ENCODE assay signal across 1 cellular context in genomic region chr19:42396542-42397314, GRCh38.
TF ChIP-seq lines count a peak whose summit lies in the region.

No MANE protein-coding gene starts in this region.

TF ChIP-seq in K562, 482 proteins besides CTCF, POLR2A, EP300 and RAD21 (continued from another document and continues in another):
- TF ChIP-seq KHSRP (IDR thresholded peaks at IDR 0.05) = no peak
- no peak for TF ChIP-seq MTA2 (IDR thresholded peaks at IDR 0.05; ENCODE audit: low read depth)
- TF ChIP-seq PHB (CRISPR knock-in tag; IDR thresholded peaks at IDR 0.05) = 0 out of 2 replicates have a peak, but pooled peaks have one; percentile 46
- 0 out of 2 replicates have a peak, but pooled peaks have one; percentile 2 for TF ChIP-seq DEAF1 (CRISPR knock-in tag; IDR thresholded peaks at IDR 0.05)
- TF ChIP-seq HDAC2 (IDR thresholded peaks at IDR 0.05) = peak; percentile 21; the same call in 1 of the 2 replicates
- TF ChIP-seq NELFE (IDR thresholded peaks at IDR 0.05; ENCODE audit: insufficient read depth, insufficient read length) = no peak
- TF ChIP-seq ZNF707 (CRISPR knock-in tag; conservative IDR thresholded peaks at IDR 0.05) = no peak
- TF ChIP-seq KDM5B (IDR thresholded peaks at IDR 0.05; ENCODE audit: insufficient replicate concordance, low read depth, low read length) = peak; percentile 94
- peak; percentile 16; the same call in 1 of the 2 replicates for TF ChIP-seq ZBTB9 (CRISPR knock-in tag; IDR thresholded peaks at IDR 0.05)
- TF ChIP-seq E2F1 (CRISPR knock-in tag; IDR thresholded peaks at IDR 0.05) = 0 out of 2 replicates have a peak, but pooled peaks have one; percentile 46
- TF ChIP-seq L3MBTL2 (IDR thresholded peaks at IDR 0.05) = peak; percentile 71
- no peak for TF ChIP-seq SAFB (IDR thresholded peaks at IDR 0.05; ENCODE audit: borderline replicate concordance, low read depth, low read length)
- TF ChIP-seq NR1H2 (CRISPR knock-in tag; IDR thresholded peaks at IDR 0.05) = no peak; the same call in 1 of the 2 replicates
- TF ChIP-seq POLR2G (IDR thresholded peaks at IDR 0.05; ENCODE audit: low read depth, low read length) = peak; percentile 91
- TF ChIP-seq ZFPM2 (CRISPR knock-in tag; IDR thresholded peaks at IDR 0.05) = no peak
- TF ChIP-seq PCBP1 (IDR thresholded peaks at IDR 0.05; ENCODE audit: low read depth, low read length, poor library complexity, severe bottlenecking) = no peak
- TF ChIP-seq EWSR1 (IDR thresholded peaks at IDR 0.05; ENCODE audit: borderline replicate concordance, low read depth, partially characterized antibody) = no peak
- TF ChIP-seq REST (CRISPR knock-in tag; IDR thresholded peaks at IDR 0.05; ENCODE audit: low read depth) = no peak
- 0 out of 2 replicates have a peak, but pooled peaks have one; percentile 48 for TF ChIP-seq XRCC5 (IDR thresholded peaks at IDR 0.05; ENCODE audit: low read depth, low read length)
- TF ChIP-seq HDAC6 (IDR thresholded peaks at IDR 0.05; ENCODE audit: low read depth, low read length) = no peak
- TF ChIP-seq POLR2AphosphoS5 (IDR thresholded peaks at IDR 0.05; ENCODE audit: control insufficient read depth, insufficient read depth, low read depth, low read length) = peak; percentile 70
- TF ChIP-seq ETS2 (tag; IDR thresholded peaks at IDR 0.05; ENCODE audit: borderline replicate concordance, poor library complexity, severe bottlenecking) = no peak
- peak; percentile 16; the same call in 1 of the 2 replicates for TF ChIP-seq RB1 (IDR thresholded peaks at IDR 0.05; ENCODE audit: low read depth)
- no peak for TF ChIP-seq ZFP30 (CRISPR knock-in tag; IDR thresholded peaks at IDR 0.05; ENCODE audit: borderline replicate concordance)
- no peak for TF ChIP-seq BCLAF1 (IDR thresholded peaks at IDR 0.05; ENCODE audit: borderline replicate concordance in 1 of 2, control insufficient read depth in 1 of 2, low read depth in 2 of 2, low read length in 1 of 2)
- TF ChIP-seq SMAD4 (CRISPR knock-in tag; conservative IDR thresholded peaks at IDR 0.05) = peak; percentile 60; the same call in 1 of the 2 replicates
- no peak for TF ChIP-seq ZNF445 (CRISPR knock-in tag; IDR thresholded peaks at IDR 0.05; ENCODE audit: low read depth)
- no peak for TF ChIP-seq ZNF239 (CRISPR knock-in tag; IDR thresholded peaks at IDR 0.05)
- no peak for TF ChIP-seq ZNF12 (CRISPR knock-in tag; IDR thresholded peaks at IDR 0.05)
- peak; percentile 62 for TF ChIP-seq ZBTB12 (CRISPR knock-in tag; IDR thresholded peaks at IDR 0.05)
- no peak for TF ChIP-seq ZNF740 (CRISPR knock-in tag; IDR thresholded peaks at IDR 0.05)
- TF ChIP-seq ZNF740 (tag; IDR thresholded peaks at IDR 0.05) = no peak
- peak; percentile 97 for TF ChIP-seq PHF8 (IDR thresholded peaks at IDR 0.05; ENCODE audit: borderline replicate concordance, low read length)
- TF ChIP-seq ELF1 (tag; IDR thresholded peaks at IDR 0.05) = peak; percentile 75
- no peak for TF ChIP-seq GTF2F1 (IDR thresholded peaks at IDR 0.05; ENCODE audit: low read depth, low read length)
- TF ChIP-seq NFYB (IDR thresholded peaks at IDR 0.05; ENCODE audit: extremely low read depth, insufficient read length) = peak; percentile 94
- TF ChIP-seq HLTF (IDR thresholded peaks at IDR 0.05) = no peak
- no peak for TF ChIP-seq GATAD2B (IDR thresholded peaks at IDR 0.05; ENCODE audit: borderline replicate concordance)
- TF ChIP-seq TFAP4 (CRISPR knock-in tag; IDR thresholded peaks at IDR 0.05; ENCODE audit: borderline replicate concordance) = peak; percentile 53; the same call in 1 of the 2 replicates
- TF ChIP-seq ZNF76 (CRISPR knock-in tag; IDR thresholded peaks at IDR 0.05; ENCODE audit: borderline replicate concordance) = peak; percentile 52; the same call in 1 of the 2 replicates
- TF ChIP-seq FOSL1 (tag; conservative IDR thresholded peaks at IDR 0.05) = 0 out of 2 replicates have a peak, but pooled peaks have one; percentile 8
- TF ChIP-seq NKRF (IDR thresholded peaks at IDR 0.05; ENCODE audit: borderline replicate concordance) = 0 out of 2 replicates have a peak, but pooled peaks have one; percentile 52
- TF ChIP-seq NFRKB (IDR thresholded peaks at IDR 0.05; ENCODE audit: low read depth) = peak; percentile 64; the same call in 1 of the 2 replicates
- TF ChIP-seq ZNF23 (CRISPR knock-in tag; IDR thresholded peaks at IDR 0.05) = no peak
- no peak for TF ChIP-seq ZNF766 (CRISPR knock-in tag; conservative IDR thresholded peaks at IDR 0.05)
- no peak for TF ChIP-seq CCNT2 (IDR thresholded peaks at IDR 0.05; ENCODE audit: borderline replicate concordance, extremely low read depth, insufficient read length, low read depth, low read length)
- no peak for TF ChIP-seq RBM39 (optimal IDR thresholded peaks at IDR 0.05; ENCODE audit: low read depth, low read length)
- no peak for TF ChIP-seq CCAR2 (IDR thresholded peaks at IDR 0.05; ENCODE audit: low read depth, low read length)
- TF ChIP-seq GTF2E2 (tag; IDR thresholded peaks at IDR 0.05) = peak; percentile 78
- peak; percentile 19; the same call in 1 of the 2 replicates for TF ChIP-seq MTA1 (IDR thresholded peaks at IDR 0.05; ENCODE audit: borderline replicate concordance)
- no peak for TF ChIP-seq ELF2 (CRISPR knock-in tag; IDR thresholded peaks at IDR 0.05)
- TF ChIP-seq ZNF57 (CRISPR knock-in tag; IDR thresholded peaks at IDR 0.05) = 0 out of 2 replicates have a peak, but pooled peaks have one; percentile 32
- TF ChIP-seq SOX6 (IDR thresholded peaks at IDR 0.05) = no peak
- TF ChIP-seq CHD1 (IDR thresholded peaks at IDR 0.05; ENCODE audit: low read length) = no peak
- no peak for TF ChIP-seq HSF4 (CRISPR knock-in tag; IDR thresholded peaks at IDR 0.05; ENCODE audit: borderline replicate concordance)
- TF ChIP-seq MBD2 (IDR thresholded peaks at IDR 0.05; ENCODE audit: borderline replicate concordance, low read depth) = peak; percentile 98
- TF ChIP-seq POLR2B (IDR thresholded peaks at IDR 0.05; ENCODE audit: low read depth, partially characterized antibody) = peak; percentile 87
